ENCODE assay signal across 20 cellular contexts in genomic region chr10:1267568-1267967, GRCh38.
A peak's percentile ranks its signal among the peaks of the same experiment; 100 is the strongest.
DNase-seq lines count a peak whose midpoint lies in the region; ATAC-seq and TF ChIP-seq lines count a peak whose summit lies in the region.
"Had no signal": no experiment of that assay in that cellular context is flagged by ENCODE, and none has a peak within 500 bp of the region (broad histone marks: within the 10 kb centered on the region; RNA-seq: fewer than 3 reads in every experiment).

No MANE protein-coding gene starts in this region.

- H3K27me3 ChIP-seq in endodermal cell (ENCODE audit: control insufficient read depth, insufficient read depth, low read length, poor library complexity, severe bottlenecking) (no peaks in the 10 kb centered on the region), spleen (replicated peaks in 1 of 7) (peaks cover 0 to 3% (median 0%) of the 10 kb centered on the region in 7 donors)
- H3K27me3 ChIP-seq: BLaER1 had no signal

- no peak overlapping the region for H3K9ac ChIP-seq in endodermal cell (ENCODE audit: extremely low read depth, low read length, poor library complexity, severe bottlenecking)
- H3K9ac ChIP-seq: BLaER1 had no signal

- H3K9me3 ChIP-seq in endodermal cell (ENCODE audit: control insufficient read depth, low read length) (no peaks in the 10 kb centered on the region), spleen (no peaks in the 10 kb centered on the region)
- H3K9me3 ChIP-seq: BLaER1 had no signal

- H3K4me1 Mint-ChIP-seq in endodermal cell = peaks cover 1% of the 10 kb centered on the region

- no peaks in the 10 kb centered on the region for H3K36me3 Mint-ChIP-seq in endodermal cell (ENCODE audit: low read depth)
- H3K36me3 Mint-ChIP-seq: CD14-positive monocyte; CD4-positive, alpha-beta memory T cell had no signal

- WGBS in endodermal cell (ENCODE audit: insufficient coverage in 1 of 2, insufficient read length in 1 of 2), 2 experiments = 75 to 100% methylated on average over 1 to 7 of the region's 7 CpGs
- WGBS in spleen, 5 donors = 76 to 86% (median 81%) methylated on average over 7 of the region's 7 CpGs

- no peak for ATAC-seq in GM18867 (IDR thresholded peaks at IDR 0.05; ENCODE audit: unreplicated experiment)
- ATAC-seq: HCT116 had no signal

- H3K4me1 ChIP-seq in endodermal cell (ENCODE audit: control insufficient read depth, insufficient read depth, low read length) (no peaks in the 10 kb centered on the region), spleen (no peaks in the 10 kb centered on the region)
- H3K4me1 ChIP-seq: BLaER1 had no signal

- TF ChIP-seq POLR2A in spleen (IDR thresholded peaks at IDR 0.05) = no peak

- H3K27ac ChIP-seq in endodermal cell (ENCODE audit: low read depth, low read length) = no peak overlapping the region
- H3K27ac ChIP-seq in spleen = no peak overlapping the region
- H3K27ac ChIP-seq: 22Rv1, BLaER1, HL-60 had no signal

- H3K9me3 Mint-ChIP-seq in endodermal cell = no peaks in the 10 kb centered on the region
- H3K9me3 Mint-ChIP-seq: CD14-positive monocyte had no signal

- intact Hi-C loops in spleen (cut with DNase I; ENCODE audit: low total_unique reads) = no loop called here

- no peak overlapping the region for H3K4me3 Mint-ChIP-seq in endodermal cell
- H3K4me3 Mint-ChIP-seq: CD14-positive monocyte; CD4-positive, alpha-beta memory T cell; HFFc6 had no signal

- no peak overlapping the region for H3K27ac Mint-ChIP-seq in endodermal cell
- H3K27ac Mint-ChIP-seq: CD4-positive, alpha-beta memory T cell; HFFc6 had no signal

- H3K27me3 Mint-ChIP-seq in endodermal cell (ENCODE audit: insufficient read depth) = no peaks in the 10 kb centered on the region

- H3K36me3 ChIP-seq in endodermal cell (ENCODE audit: control insufficient read depth, insufficient read depth, low read length) (no peaks in the 10 kb centered on the region), spleen (no peaks in the 10 kb centered on the region)
- H3K36me3 ChIP-seq: BLaER1 had no signal

- TF ChIP-seq CTCF in endodermal cell (conservative IDR thresholded peaks at IDR 0.05) (no peak), spleen (IDR thresholded peaks at IDR 0.05 in 8 of 11, conservative IDR thresholded peaks at IDR 0.05 in 3 of 11) (no peak)

- peak; percentile 4 for DNase-seq in activated CD4-positive, alpha-beta T cell treated with anti-CD3 and anti-CD28 coated beads for 1 hour
- no peak for DNase-seq in activated CD4-positive, alpha-beta T cell treated with anti-CD3 and anti-CD28 coated beads for 48 hours
- DNase-seq in endodermal cell (peak; percentile 59), myocyte (ENCODE audit: low read depth) (peak; percentile 45), spleen (peak; percentile 27), HUDEP-2 (lab: John Stamatoyannopoulos, UW; ENCODE audit: unreplicated experiment in 76 of 76) (no peak), anterior cingulate cortex (lab: John Stamatoyannopoulos, UW) (no peak)
- DNase-seq: CD4-positive, alpha-beta memory T cell; DMS153; DMS79; GDM1; GOT3; H7; HFFc6 had no signal

- H3K4me3 ChIP-seq in endodermal cell (ENCODE audit: low read length) = no peak overlapping the region
- H3K4me3 ChIP-seq in spleen = no peak overlapping the region
- H3K4me3 ChIP-seq: BLaER1 had no signal

Comparison
In these comparisons a context has a peak if more than half of its experiments do, and no peak if none do; other contexts are left out.
1. DNase-seq: peak in activated CD4-positive, alpha-beta T cell treated with anti-CD3 and anti-CD28 coated beads for 1 hour (single experiment), endodermal cell (single experiment), myocyte (single experiment) and spleen (single experiment); none in activated CD4-positive, alpha-beta T cell treated with anti-CD3 and anti-CD28 coated beads for 48 hours (single experiment), HUDEP-2 (0 of 76) and anterior cingulate cortex (0 of 58).